8 cellular contexts compared by ENCODE assay signal in genomic region chr19:35140898-35141626, GRCh38. TPM values are rescaled to one million over a fixed set of nuclear protein-coding genes. Genes with fewer than 3 reads are reported as not detected.
DNase-seq lines count a peak whose midpoint lies in the region; TF ChIP-seq lines count a peak whose summit lies in the region.

No MANE protein-coding gene starts in this region.

- peaks cover 49% of the 10 kb centered on the region for H3K4me1 Mint-ChIP-seq in HFFc6 (ENCODE audit: low read depth)
- peaks cover 48% of the 10 kb centered on the region for H3K4me1 Mint-ChIP-seq in chondrocyte (ENCODE audit: low read depth)

- TF ChIP-seq CTCF in HFFc6 (IDR thresholded peaks at IDR 0.05): peak; percentile 56
- TF ChIP-seq CTCF in chondrocyte (IDR thresholded peaks at IDR 0.05): peak; percentile 65

- H3K27ac Mint-ChIP-seq in HFFc6 (peak overlapping the region; percentile 48), chondrocyte (ENCODE audit: unreplicated experiment) (peak overlapping the region; percentile 77)

- peak overlapping the region; percentile 81 for H3K4me3 Mint-ChIP-seq in HFFc6
- H3K4me3 Mint-ChIP-seq in chondrocyte (ENCODE audit: unreplicated experiment): peak overlapping the region; percentile 63

- peaks cover 26% of the 10 kb centered on the region for H3K27me3 Mint-ChIP-seq in HFFc6 (ENCODE audit: insufficient read depth)
- H3K27me3 Mint-ChIP-seq in chondrocyte (ENCODE audit: low read depth): peaks cover 17% of the 10 kb centered on the region

- H3K9me3 Mint-ChIP-seq in HFFc6 (no peaks in the 10 kb centered on the region), chondrocyte (ENCODE audit: low read depth) (no peaks in the 10 kb centered on the region)

- H3K36me3 Mint-ChIP-seq in HFFc6 (ENCODE audit: low read depth) (no peaks in the 10 kb centered on the region), chondrocyte (ENCODE audit: low read depth) (no peaks in the 10 kb centered on the region)

- peak; percentile 92 for DNase-seq in DMS153 treated with DMSO at 0.1 percent for 48 hours (lab: John Stamatoyannopoulos, UW; ENCODE audit: unreplicated experiment)
- DNase-seq in HFFc6: peak; percentile 77
- DNase-seq in NCI-H226: peak; percentile 83
- DNase-seq in activated CD4-positive, alpha-beta T cell treated with anti-CD3 and anti-CD28 coated beads for 48 hours: peak; percentile 98
- no peak for DNase-seq in chondrocyte (ENCODE audit: low spot score)
- peak; percentile 89 for DNase-seq in kidney tubule cell (ENCODE audit: low spot score)
- DNase-seq in stimulated activated CD4-positive, alpha-beta T cell treated with anti-CD3 and anti-CD28 coated beads, Interleukin-1b, Interleukin-23, amount 100 ng/mL, for 1 hour (ENCODE audit: low read depth in 2 of 2): peak; percentile 96 to 99
- DNase-seq in NCI-H187 (lab: John Stamatoyannopoulos, UW): no peak

RNA-seq across cellular contexts. Expression of gene FXYD7, which starts 2.0 kb away (rescaled TPM):
- under 1 TPM in 3 of 6 experiments, not detected in 3; 0.32 to 0.87 (median 0.68) TPM for total RNA-seq in HFFc6 (2021; fragmentation: NEBNext Ultra II Directional; extraction: Animal tissue kit (Norgen Biotek cat#: 25700))
- not detected in 3 replicates for total RNA-seq in chondrocyte

RNA-seq across cellular contexts. Expression of gene FXYD1, which starts 2.4 kb away (rescaled TPM):
- total RNA-seq in HFFc6 (2021; fragmentation: NEBNext Ultra II Directional; extraction: Animal tissue kit (Norgen Biotek cat#: 25700)): 1 to 10 TPM in 4 of 6 experiments, under 1 TPM in 1, not detected in 1; 0.92 to 2.7 (median 2.1) TPM
- total RNA-seq in chondrocyte: 2.9 to 7.8 TPM (median 7.1 TPM) in 3 replicates

RNA-seq across cellular contexts. Expression of gene LGI4, which starts 6.2 kb away (rescaled TPM):
- under 1 TPM in 5 of 6 experiments, not detected in 1; 0.08 to 0.17 (median 0.10) TPM for total RNA-seq in HFFc6 (2021; fragmentation: NEBNext Ultra II Directional; extraction: Animal tissue kit (Norgen Biotek cat#: 25700))
- 0.46 to 2.2 TPM (median 1.3 TPM) in 3 replicates for total RNA-seq in chondrocyte

RNA-seq across cellular contexts. Expression of gene FXYD5, which starts 13.5 kb away (rescaled TPM):
- total RNA-seq in HFFc6 (2021; fragmentation: NEBNext Ultra II Directional; extraction: Animal tissue kit (Norgen Biotek cat#: 25700)): 100 to 1,000 TPM; 317 to 417 (median 353) TPM
- total RNA-seq in chondrocyte: 108 to 114 TPM (median 113 TPM) in 3 replicates

RNA-seq across cellular contexts. Expression of gene FXYD3, which starts 25.4 kb away (rescaled TPM):
- total RNA-seq in HFFc6 (2021; fragmentation: NEBNext Ultra II Directional; extraction: Animal tissue kit (Norgen Biotek cat#: 25700)): not detected
- total RNA-seq in chondrocyte: not detected in 3 replicates

Comparison
In these comparisons a context has a peak if more than half of its experiments do, and no peak if none do; other contexts are left out.
1. DNase-seq: peak in DMS153 treated with DMSO at 0.1 percent for 48 hours (single experiment), HFFc6 (single experiment), NCI-H226 (single experiment), activated CD4-positive, alpha-beta T cell treated with anti-CD3 and anti-CD28 coated beads for 48 hours (single experiment), kidney tubule cell (single experiment) and stimulated activated CD4-positive, alpha-beta T cell treated with anti-CD3 and anti-CD28 coated beads, Interleukin-1b, Interleukin-23, amount 100 ng/mL, for 1 hour (2 of 2); none in chondrocyte (single experiment) and NCI-H187 (0 of 2).